7 cellular contexts compared by ENCODE assay signal in genomic region chr13:98483636-98484288, GRCh38.
DNase-seq lines count a peak whose midpoint lies in the region; ATAC-seq and TF ChIP-seq lines count a peak whose summit lies in the region.

No MANE protein-coding gene starts in this region.

- ATAC-seq in HCT116: no peak
- no peak for ATAC-seq in activated T-helper 17 cell treated with anti-CD3 and anti-CD28 coated beads, Interleukin-2, amount 50 U/mL, for 72 hours (replicated peaks)

- no peaks in the 10 kb centered on the region for H3K27me3 ChIP-seq in HCT116 (ENCODE audit: insufficient read depth, low read length)
- H3K27me3 ChIP-seq in iPS-15b (ENCODE audit: control insufficient read depth, insufficient read depth, low read length): no peaks in the 10 kb centered on the region
- H3K27me3 ChIP-seq in testis: no peaks in the 10 kb centered on the region

- no peak overlapping the region for H2AFZ ChIP-seq in HCT116 (ENCODE audit: low read depth, low read length, poor library complexity, severe bottlenecking)

- TF ChIP-seq POLR2A in HCT116 (IDR thresholded peaks at IDR 0.05; ENCODE audit: borderline replicate concordance, extremely low read depth, insufficient read depth, insufficient read length) (no peak), testis (IDR thresholded peaks at IDR 0.05) (no peak)

- TF ChIP-seq CTCF in HCT116 (IDR thresholded peaks at IDR 0.05 in 2 of 3, conservative IDR thresholded peaks at IDR 0.05 in 1 of 3; ENCODE audit: borderline replicate concordance in 1 of 3, insufficient read depth in 1 of 3, low read depth in 2 of 3, low read length in 2 of 3) (no peak), testis (IDR thresholded peaks at IDR 0.05) (no peak)

- 70 to 76% methylated on average over 13 of the region's 13 CpGs for WGBS in testis, 2 donors

- no TSS peak for BruUV-seq in HCT116 (replicated peaks; lab: Mats Ljungman, UMichigan)

- H3K27ac ChIP-seq in HCT116 (ENCODE audit: low read depth, low read length) (peak overlapping the region; percentile 73), skin epidermis (peak overlapping the region in 20 of 21 experiments; percentile 35 to 87 (median 80)), testis (peak overlapping the region in 1 of 2 donors; percentile 42)

- peaks cover 96% of the 10 kb centered on the region for H3K79me2 ChIP-seq in HCT116 (ENCODE audit: insufficient read depth, low read length)

- H3K9ac ChIP-seq in HCT116 (ENCODE audit: low read length) (peak overlapping the region; percentile 62), iPS-15b (ENCODE audit: low read depth, low read length) (no peak overlapping the region)

- H3K27me3 Mint-ChIP-seq in activated T-helper 17 cell treated with anti-CD3 and anti-CD28 coated beads, Interleukin-2, amount 50 U/mL, for 72 hours: no peaks in the 10 kb centered on the region

- H3K9me2 ChIP-seq in HCT116 (ENCODE audit: insufficient read depth): no peaks in the 10 kb centered on the region

- H3K4me3 Mint-ChIP-seq in activated T-helper 17 cell treated with anti-CD3 and anti-CD28 coated beads, Interleukin-2, amount 50 U/mL, for 72 hours: peak overlapping the region; percentile 78

- CTCF ChIA-PET in HCT116 (lab: Charles Lee): interaction anchor here (1.6 to 2.3 kb wide), 3 partner anchors 114 to 189 kb away, joined by 4 to 7 read pairs (median 4); no protein-coding TSS in a partner anchor

- H3K4me1 ChIP-seq in HCT116 (ENCODE audit: control insufficient read depth in 1 of 2, insufficient read depth in 2 of 2, low read length in 2 of 2): peaks cover 38 to 84% of the 10 kb centered on the region in 2 experiments
- H3K4me1 ChIP-seq in iPS-15b (ENCODE audit: control insufficient read depth, insufficient read depth, low read length): peaks cover 37% of the 10 kb centered on the region
- H3K4me1 ChIP-seq in testis: peaks cover 32% of the 10 kb centered on the region

- peaks cover 80% of the 10 kb centered on the region for H3K36me3 Mint-ChIP-seq in activated T-helper 17 cell treated with anti-CD3 and anti-CD28 coated beads, Interleukin-2, amount 50 U/mL, for 72 hours (ENCODE audit: low read depth)

- peak overlapping the region; percentile 25 to 46 for H3K4me3 ChIP-seq in HCT116 (replicated peaks in 1 of 2; ENCODE audit: low read depth in 1 of 2, low read length in 2 of 2)
- peak overlapping the region; percentile 37 for H3K4me3 ChIP-seq in iPS-15b (ENCODE audit: low read depth, low read length)
- H3K4me3 ChIP-seq in skin epidermis: no peak overlapping the region
- H3K4me3 ChIP-seq in testis: no peak overlapping the region

- no peaks in the 10 kb centered on the region for H3K9me3 ChIP-seq in HCT116 (ENCODE audit: control insufficient read depth in 1 of 2, insufficient read depth in 1 of 2, low read depth in 1 of 2, low read length in 2 of 2)
- H3K9me3 ChIP-seq in iPS-15b (ENCODE audit: control insufficient read depth, insufficient read depth, low read length): no peaks in the 10 kb centered on the region
- H3K9me3 ChIP-seq in testis: no peaks in the 10 kb centered on the region

- H4K20me1 ChIP-seq in HCT116 (ENCODE audit: insufficient read depth): 0 out of 2 replicates have a peak, but pooled peaks cover 7% of the 10 kb centered on the region

- RAD21 ChIA-PET in HCT116 (lab: Charles Lee; ENCODE audit: low non-redundant PET in 1 of 2, low total read pairs in 2 of 2, uncharacterized antibody in 2 of 2, unreplicated experiment in 2 of 2): no interaction called here

- H3K36me3 ChIP-seq in HCT116 (ENCODE audit: control insufficient read depth in 1 of 2, insufficient read depth in 2 of 2, low read length in 2 of 2) (peaks cover 0 to 3% of the 10 kb centered on the region in 2 experiments; a peak in 1 of 4 replicates), iPS-15b (ENCODE audit: control insufficient read depth, insufficient read depth, low read length) (peaks cover 8% of the 10 kb centered on the region), testis (ENCODE audit: low read depth, missing control alignments) (no peaks in the 10 kb centered on the region)

- no peak for TF ChIP-seq RAD21 in HCT116 (IDR thresholded peaks at IDR 0.05; ENCODE audit: low read depth)

- peak overlapping the region; percentile 97 for H3K27ac Mint-ChIP-seq in activated T-helper 17 cell treated with anti-CD3 and anti-CD28 coated beads, Interleukin-2, amount 50 U/mL, for 72 hours

- no peak for DNase-seq in HCT116 (ENCODE audit: low read depth, low spot score)
- no peak for DNase-seq in COLO829 (ENCODE audit: low spot score)
- DNase-seq in NCI-H526 (lab: John Stamatoyannopoulos, UW): no peak
- DNase-seq in testis: no peak

- peaks cover 70% of the 10 kb centered on the region for H3K4me1 Mint-ChIP-seq in activated T-helper 17 cell treated with anti-CD3 and anti-CD28 coated beads, Interleukin-2, amount 50 U/mL, for 72 hours

- no peaks in the 10 kb centered on the region for H3K9me3 Mint-ChIP-seq in activated T-helper 17 cell treated with anti-CD3 and anti-CD28 coated beads, Interleukin-2, amount 50 U/mL, for 72 hours

- intact Hi-C loops in HCT116 (cut with micrococcal nuclease) (loop anchor here (2.0 kb wide), 2 partner anchors 25 to 87 kb away; no protein-coding TSS in a partner anchor), testis (cut with DNase I; ENCODE audit: low total_unique reads) (no loop called here)

- peak overlapping the region; percentile 79 for H3K4me2 ChIP-seq in HCT116 (ENCODE audit: low read length)

- POLR2A ChIA-PET in HCT116 (lab: Charles Lee): interaction anchor here (1.0 to 2.0 kb wide), 12 partner anchors 8 to 182 kb away, joined by 3 to 23 read pairs (median 5); no protein-coding TSS in a partner anchor

TF ChIP-seq in HCT116, 20 proteins besides CTCF, POLR2A, EP300 and RAD21:
- TF ChIP-seq SIN3A (IDR thresholded peaks at IDR 0.05; ENCODE audit: low read depth) (no peak), REST (IDR thresholded peaks at IDR 0.05; ENCODE audit: low read depth) (no peak), POLR2AphosphoS5 (IDR thresholded peaks at IDR 0.05; ENCODE audit: low read depth, low read length) (no peak), TCF7L2 (IDR thresholded peaks at IDR 0.05; ENCODE audit: borderline replicate concordance, extremely low read depth, insufficient read depth, insufficient read length) (no peak), EGR1 (IDR thresholded peaks at IDR 0.05; ENCODE audit: low read depth) (no peak), CBX3 (IDR thresholded peaks at IDR 0.05; ENCODE audit: low read depth) (no peak)

Comparison
In these comparisons a context has a peak if more than half of its experiments do, and no peak if none do; other contexts are left out.
1. H3K4me3 ChIP-seq: peak in HCT116 (2 of 2) and iPS-15b (single experiment); none in skin epidermis (0 of 7) and testis (0 of 2).